ENCODE assay signal across 8 cellular contexts in genomic region chr17:51166987-51167931, GRCh38. TPM values are rescaled to one million over a fixed set of nuclear protein-coding genes. Genes with fewer than 3 reads are reported as not detected.
DNase-seq lines count a peak whose midpoint lies in the region; ATAC-seq and TF ChIP-seq lines count a peak whose summit lies in the region.

No MANE protein-coding gene starts in this region.

- H3K27ac Mint-ChIP-seq in activated CD4-positive, alpha-beta memory T cell treated with anti-CD3 and anti-CD28 coated beads for 36 hours, result peak overlapping the region; percentile 82
- H3K27ac Mint-ChIP-seq in effector memory CD8-positive, alpha-beta T cell, result peak overlapping the region; percentile 64 to 86

- H3K4me1 Mint-ChIP-seq in activated CD4-positive, alpha-beta memory T cell treated with anti-CD3 and anti-CD28 coated beads for 36 hours (ENCODE audit: low read depth), result peaks cover 29% of the 10 kb centered on the region
- peaks cover 13 to 16% of the 10 kb centered on the region in 2 donors for H3K4me1 Mint-ChIP-seq in effector memory CD8-positive, alpha-beta T cell (ENCODE audit: low read depth in 2 of 2)

- ATAC-seq in GM18858 (IDR thresholded peaks at IDR 0.05; ENCODE audit: unreplicated experiment) (peak; percentile 31), HG03095 (IDR thresholded peaks at IDR 0.05; ENCODE audit: unreplicated experiment) (peak; percentile 48), mucosa of descending colon (peak; percentile 60)
- ATAC-seq in effector memory CD8-positive, alpha-beta T cell (replicated peaks), result peak; percentile 67

- TF ChIP-seq CTCF in AG04449 (IDR thresholded peaks at IDR 0.05; ENCODE audit: insufficient read depth, low read length, missing control alignments) (peak; percentile 89), mucosa of descending colon (IDR thresholded peaks at IDR 0.05) (peak; percentile 71)

- POLR2A ChIA-PET in AG04449 (lab: Yijun Ruan, JAX), result interaction anchor here (0.5 to 1.7 kb wide), 3 partner anchors 13 to 301 kb away, joined by 3 to 4 read pairs (median 4); partner anchors contain the start of gene TOB1
- POLR2A ChIA-PET in activated CD4-positive, alpha-beta memory T cell treated with anti-CD3 and anti-CD28 coated beads for 36 hours (lab: Charles Lee), result interaction anchor here (1.6 to 2.1 kb wide), 2 partner anchors 14 to 301 kb away, joined by 3 to 16 read pairs; partner anchors contain the start of genes NME1 and TOB1

- H3K4me3 ChIP-seq in AG04449 (ENCODE audit: low read depth, low read length) (peak overlapping the region; percentile 82), mucosa of descending colon (peak overlapping the region; percentile 63)

- no peaks in the 10 kb centered on the region for H3K36me3 ChIP-seq in mucosa of descending colon (ENCODE audit: low read depth)

- no peaks in the 10 kb centered on the region for H3K9me3 ChIP-seq in mucosa of descending colon

- CTCF ChIA-PET in AG04449 (lab: Yijun Ruan, JAX), result interaction anchor here (0.7 to 1.3 kb wide), 5 partner anchors 9 to 167 kb away, joined by 3 to 8 read pairs (median 4); no protein-coding TSS in a partner anchor
- CTCF ChIA-PET in activated CD4-positive, alpha-beta memory T cell treated with anti-CD3 and anti-CD28 coated beads for 36 hours (lab: Charles Lee), result no interaction called here

- no peaks in the 10 kb centered on the region for H3K9me3 Mint-ChIP-seq in activated CD4-positive, alpha-beta memory T cell treated with anti-CD3 and anti-CD28 coated beads for 36 hours
- no peaks in the 10 kb centered on the region for H3K9me3 Mint-ChIP-seq in effector memory CD8-positive, alpha-beta T cell

- peak overlapping the region; percentile 79 for H3K4me3 Mint-ChIP-seq in activated CD4-positive, alpha-beta memory T cell treated with anti-CD3 and anti-CD28 coated beads for 36 hours
- H3K4me3 Mint-ChIP-seq in effector memory CD8-positive, alpha-beta T cell, result peak overlapping the region; percentile 84 to 86

- H3K36me3 Mint-ChIP-seq in activated CD4-positive, alpha-beta memory T cell treated with anti-CD3 and anti-CD28 coated beads for 36 hours, result peaks cover 35% of the 10 kb centered on the region
- peaks cover 51% of the 10 kb centered on the region for H3K36me3 Mint-ChIP-seq in effector memory CD8-positive, alpha-beta T cell (ENCODE audit: insufficient read depth)

- H3K4me1 ChIP-seq in mucosa of descending colon (ENCODE audit: low read depth), result peaks cover 9% of the 10 kb centered on the region

- intact Hi-C loops in activated CD4-positive, alpha-beta memory T cell treated with anti-CD3 and anti-CD28 coated beads for 36 hours (cut with micrococcal nuclease), result loop anchor here (1.0 to 5.0 kb wide), 4 partner anchors 14 to 165 kb away; partner anchors contain the start of genes MBTD1, NME1 and UTP18
- intact Hi-C loops in mucosa of descending colon (cut with DNase I, micrococcal nuclease), result no loop called here

- no peaks in the 10 kb centered on the region for H3K27me3 Mint-ChIP-seq in activated CD4-positive, alpha-beta memory T cell treated with anti-CD3 and anti-CD28 coated beads for 36 hours
- H3K27me3 Mint-ChIP-seq in effector memory CD8-positive, alpha-beta T cell, result no peaks in the 10 kb centered on the region

- no peak for DNase-seq in AG04449 (ENCODE audit: low read depth, low spot score)
- DNase-seq in NCI-H526 (lab: John Stamatoyannopoulos, UW), result peak; percentile 41 to 85
- peak; percentile 80 for DNase-seq in activated CD4-positive, alpha-beta memory T cell treated with anti-CD3 and anti-CD28 coated beads for 36 hours
- peak; percentile 52 to 58 (median 57) for DNase-seq in effector memory CD8-positive, alpha-beta T cell
- peak; percentile 63 to 80 (median 76) for DNase-seq in mucosa of descending colon
- peak; percentile 41 to 42 for DNase-seq in stimulated activated CD8-positive, alpha-beta memory T cell treated with anti-CD3 and anti-CD28 coated beads, Interleukin-4, amount 100 ng/mL, for 4 hours (ENCODE audit: low read depth in 2 of 2, low spot score in 1 of 2)

RNA-seq across cellular contexts. Expression of gene NME2, which starts 1.0 kb away (rescaled TPM):
- 100 to 1,000 TPM; 790 to 814 TPM for total RNA-seq in activated CD4-positive, alpha-beta memory T cell treated with anti-CD3 and anti-CD28 coated beads for 36 hours
- 100 to 1,000 TPM; 306 to 433 (median 397) TPM for total RNA-seq in mucosa of descending colon

RNA-seq across cellular contexts. Expression of gene NME1, which starts 13.9 kb away (rescaled TPM):
- 100 to 1,000 TPM; 235 to 238 TPM for total RNA-seq in activated CD4-positive, alpha-beta memory T cell treated with anti-CD3 and anti-CD28 coated beads for 36 hours
- 10 to 100 TPM; 18.8 to 64.2 (median 23.9) TPM for total RNA-seq in mucosa of descending colon

RNA-seq across cellular contexts. Expression of gene SPAG9, which starts 46.6 kb away (rescaled TPM):
- 10 to 100 TPM; 58.0 to 58.7 TPM for total RNA-seq in activated CD4-positive, alpha-beta memory T cell treated with anti-CD3 and anti-CD28 coated beads for 36 hours
- total RNA-seq in mucosa of descending colon, result 10 to 100 TPM; 64.1 to 96.7 (median 79.8) TPM
